Comparison of ENCODE assay signal across 9 cellular contexts in genomic region chr18:97252-97914, GRCh38. TPM values are rescaled to one million over a fixed set of nuclear protein-coding genes. Genes with fewer than 3 reads are reported as not detected.
DNase-seq lines count a peak whose midpoint lies in the region; ATAC-seq and TF ChIP-seq lines count a peak whose summit lies in the region.
"Not testable (repeated sequence)": the region's sequence is repeated elsewhere in the genome, so short reads cannot be mapped to it uniquely, and the experiment has no call there.
"Had no signal": no experiment of that assay in that cellular context is flagged by ENCODE, and none has a peak within 500 bp of the region (broad histone marks: within the 10 kb centered on the region; RNA-seq: fewer than 3 reads in every experiment).

No MANE protein-coding gene starts in this region.

- H3K9me3 ChIP-seq in smooth muscle cell (replicated peaks; ENCODE audit: low read depth), result not testable (repeated sequence)

- H3K4me3 ChIP-seq in choroid plexus epithelial cell (ENCODE audit: low read depth, low read length); smooth muscle cell: not testable (repeated sequence)

- DNase-seq in DMS53 (lab: John Stamatoyannopoulos, UW), result peak; percentile 46
- peak; percentile 70 for DNase-seq in activated CD4-positive, alpha-beta T cell treated with anti-CD3 and anti-CD28 coated beads for 36 hours
- DNase-seq in choroid plexus epithelial cell (ENCODE audit: low read depth); smooth muscle cell (lab: John Stamatoyannopoulos, UW; ENCODE audit: unreplicated experiment): not testable (repeated sequence)

- not testable (repeated sequence) for H3K27ac ChIP-seq in smooth muscle cell (ENCODE audit: low read depth)

- H3K4me2 ChIP-seq in smooth muscle cell, result not testable (repeated sequence)

- peak; percentile 2 for TF ChIP-seq CTCF in choroid plexus epithelial cell (conservative IDR thresholded peaks at IDR 0.05; ENCODE audit: low read depth, low read length)
- peak; percentile 29 for TF ChIP-seq CTCF in smooth muscle cell (IDR thresholded peaks at IDR 0.05; ENCODE audit: borderline replicate concordance, insufficient read depth, poor library complexity, severe bottlenecking)

- not testable (repeated sequence) for H3K36me3 Mint-ChIP-seq in activated CD4-positive, alpha-beta T cell treated with anti-CD3 and anti-CD28 coated beads for 36 hours (ENCODE audit: low read depth)

- H3K9ac ChIP-seq in smooth muscle cell (ENCODE audit: low read depth), result not testable (repeated sequence)

- peak; percentile 88 for ATAC-seq in GM18873 (IDR thresholded peaks at IDR 0.05; ENCODE audit: low FRiP score, unreplicated experiment)
- ATAC-seq in GM21529 (IDR thresholded peaks at IDR 0.05; ENCODE audit: unreplicated experiment), result peak; percentile 87
- ATAC-seq in HG02943 (IDR thresholded peaks at IDR 0.05; ENCODE audit: low read depth, unreplicated experiment), result peak; percentile 74
- peak; percentile 96 for ATAC-seq in HG03469 (IDR thresholded peaks at IDR 0.05; ENCODE audit: unreplicated experiment)
- peak; percentile 44 for ATAC-seq in activated CD4-positive, alpha-beta T cell treated with anti-CD3 and anti-CD28 coated beads for 36 hours

- not testable (repeated sequence) for H3K79me2 ChIP-seq in smooth muscle cell (ENCODE audit: low read depth)

- H3K4me1 ChIP-seq in smooth muscle cell (ENCODE audit: low read depth), result not testable (repeated sequence)

- POLR2A ChIA-PET in activated CD4-positive, alpha-beta T cell treated with anti-CD3 and anti-CD28 coated beads for 36 hours (lab: Charles Lee), result not testable (repeated sequence)

- not testable (repeated sequence) for H3K9me3 Mint-ChIP-seq in activated CD4-positive, alpha-beta T cell treated with anti-CD3 and anti-CD28 coated beads for 36 hours (ENCODE audit: low read depth)

- CTCF ChIA-PET in activated CD4-positive, alpha-beta T cell treated with anti-CD3 and anti-CD28 coated beads for 36 hours (lab: Charles Lee), result not testable (repeated sequence)

- not testable (repeated sequence) for H4K20me1 ChIP-seq in smooth muscle cell (ENCODE audit: low read depth)

- H3K27me3 Mint-ChIP-seq in activated CD4-positive, alpha-beta T cell treated with anti-CD3 and anti-CD28 coated beads for 36 hours, result not testable (repeated sequence)

- not testable (repeated sequence) for H3K27ac Mint-ChIP-seq in activated CD4-positive, alpha-beta T cell treated with anti-CD3 and anti-CD28 coated beads for 36 hours

- 85% methylated on average over 31 of the region's 31 CpGs for WGBS in smooth muscle cell (ENCODE audit: low lambda C conversion rate)

- H3F3A ChIP-seq in smooth muscle cell (ENCODE audit: low read depth), result not testable (repeated sequence)

- H3K4me3 Mint-ChIP-seq in activated CD4-positive, alpha-beta T cell treated with anti-CD3 and anti-CD28 coated beads for 36 hours, result not testable (repeated sequence)

- not testable (repeated sequence) for H2AFZ ChIP-seq in smooth muscle cell (ENCODE audit: low read depth)

- not testable (repeated sequence) for H3K36me3 ChIP-seq in smooth muscle cell (ENCODE audit: low read depth)

- intact Hi-C loops in activated CD4-positive, alpha-beta T cell treated with anti-CD3 and anti-CD28 coated beads for 36 hours (cut with DNase I, micrococcal nuclease), result not testable (repeated sequence)

- H3K27me3 ChIP-seq in smooth muscle cell (ENCODE audit: low read depth), result not testable (repeated sequence)

- H3K4me1 Mint-ChIP-seq in activated CD4-positive, alpha-beta T cell treated with anti-CD3 and anti-CD28 coated beads for 36 hours, result not testable (repeated sequence)

RNA-seq across cellular contexts. Expression of gene TUBB8B, which starts 48.0 kb away (rescaled TPM):
- not detected for total RNA-seq in activated CD4-positive, alpha-beta T cell treated with anti-CD3 and anti-CD28 coated beads for 36 hours
- total RNA-seq in smooth muscle cell, result 1.3 TPM in 1 of 2 replicates, not detected in the other
- polyA plus RNA-seq in smooth muscle cell, result 0.21 TPM in 1 of 2 replicates, not detected in the other
- total RNA-seq: esophagus muscularis mucosa had no signal

Comparison
In these comparisons a context has a peak if more than half of its experiments do, and no peak if none do; other contexts are left out.
1. ATAC-seq: peak in every context shown above with its lines; median percentile 96 in HG03469; 88 in GM18873; 87 in GM21529; 74 in HG02943; 44 in activated CD4-positive, alpha-beta T cell treated with anti-CD3 and anti-CD28 coated beads for 36 hours.